ENCODE assay signal across 1 cellular context in the genomic region with DNA sequence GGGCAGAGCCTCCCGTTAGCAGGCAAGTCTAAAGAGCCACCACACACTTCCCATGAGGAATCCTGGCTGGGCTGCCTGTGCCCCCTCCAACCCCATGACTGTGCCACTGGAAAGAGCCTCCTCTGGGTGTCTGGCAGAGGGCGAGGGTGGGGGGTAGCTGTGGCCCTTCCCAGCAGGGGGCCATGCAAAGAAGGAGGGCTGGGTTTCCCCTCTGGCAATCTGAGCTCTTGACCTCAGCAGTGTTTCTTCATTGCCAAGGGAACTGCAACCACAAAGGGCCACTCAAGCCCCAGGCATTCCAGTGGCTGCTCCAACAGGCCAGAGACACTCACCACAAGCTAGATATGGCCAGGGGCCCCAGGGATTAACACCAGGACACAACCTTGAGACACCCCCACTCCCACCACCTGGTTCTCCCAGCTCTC.
TF ChIP-seq lines count a peak whose summit lies in the region.

No MANE protein-coding gene starts in this region.

TF ChIP-seq in HCT116, 20 proteins besides CTCF, POLR2A, EP300 and RAD21 (continued from another document):
- TF ChIP-seq SIN3A (IDR thresholded peaks at IDR 0.05; ENCODE audit: low read depth) = no peak
